In the genomic region with DNA sequence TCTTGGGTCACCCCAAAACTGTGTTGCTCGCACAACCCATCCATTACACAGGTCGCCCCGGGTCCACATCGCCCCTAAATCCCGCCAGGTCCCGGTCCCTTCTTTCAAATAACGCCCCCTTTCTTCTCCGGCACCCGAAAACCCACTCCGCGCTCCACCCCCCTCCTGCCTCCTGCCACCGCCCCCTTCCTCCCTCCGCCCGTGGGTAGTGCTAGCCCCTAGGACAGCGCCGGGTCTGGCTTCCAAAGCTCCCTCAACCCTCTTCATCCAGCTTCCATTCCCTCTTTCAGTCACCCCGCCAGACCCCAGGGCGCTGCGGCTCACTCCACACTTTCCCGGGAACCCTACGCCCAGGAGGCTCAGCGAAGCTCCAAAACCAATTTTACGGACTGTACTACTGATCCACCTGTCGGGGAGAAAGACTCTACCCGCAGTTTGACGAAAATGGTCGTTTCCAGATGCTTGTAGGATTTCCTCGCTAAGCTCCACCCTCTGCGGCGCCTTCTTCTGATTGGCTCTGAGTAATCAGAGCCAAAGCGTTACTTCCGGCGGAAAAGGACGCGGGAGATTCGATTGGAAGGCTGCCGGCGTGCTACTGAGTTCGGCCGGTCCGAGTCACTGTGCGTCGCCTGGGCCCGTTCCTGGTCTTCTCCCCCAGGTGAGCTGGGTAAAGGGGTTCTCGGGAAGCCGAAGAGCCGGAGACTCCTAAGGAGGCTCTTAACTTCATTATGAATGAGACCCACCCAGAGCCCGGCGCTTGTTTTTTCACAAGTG, we compare ENCODE assay signal across 8 cellular contexts. TPM values are rescaled to one million over a fixed set of nuclear protein-coding genes. Genes with fewer than 3 reads are reported as not detected.
DNase-seq lines count a peak whose midpoint lies in the region; ATAC-seq and TF ChIP-seq lines count a peak whose summit lies in the region.

A gene with protein sequence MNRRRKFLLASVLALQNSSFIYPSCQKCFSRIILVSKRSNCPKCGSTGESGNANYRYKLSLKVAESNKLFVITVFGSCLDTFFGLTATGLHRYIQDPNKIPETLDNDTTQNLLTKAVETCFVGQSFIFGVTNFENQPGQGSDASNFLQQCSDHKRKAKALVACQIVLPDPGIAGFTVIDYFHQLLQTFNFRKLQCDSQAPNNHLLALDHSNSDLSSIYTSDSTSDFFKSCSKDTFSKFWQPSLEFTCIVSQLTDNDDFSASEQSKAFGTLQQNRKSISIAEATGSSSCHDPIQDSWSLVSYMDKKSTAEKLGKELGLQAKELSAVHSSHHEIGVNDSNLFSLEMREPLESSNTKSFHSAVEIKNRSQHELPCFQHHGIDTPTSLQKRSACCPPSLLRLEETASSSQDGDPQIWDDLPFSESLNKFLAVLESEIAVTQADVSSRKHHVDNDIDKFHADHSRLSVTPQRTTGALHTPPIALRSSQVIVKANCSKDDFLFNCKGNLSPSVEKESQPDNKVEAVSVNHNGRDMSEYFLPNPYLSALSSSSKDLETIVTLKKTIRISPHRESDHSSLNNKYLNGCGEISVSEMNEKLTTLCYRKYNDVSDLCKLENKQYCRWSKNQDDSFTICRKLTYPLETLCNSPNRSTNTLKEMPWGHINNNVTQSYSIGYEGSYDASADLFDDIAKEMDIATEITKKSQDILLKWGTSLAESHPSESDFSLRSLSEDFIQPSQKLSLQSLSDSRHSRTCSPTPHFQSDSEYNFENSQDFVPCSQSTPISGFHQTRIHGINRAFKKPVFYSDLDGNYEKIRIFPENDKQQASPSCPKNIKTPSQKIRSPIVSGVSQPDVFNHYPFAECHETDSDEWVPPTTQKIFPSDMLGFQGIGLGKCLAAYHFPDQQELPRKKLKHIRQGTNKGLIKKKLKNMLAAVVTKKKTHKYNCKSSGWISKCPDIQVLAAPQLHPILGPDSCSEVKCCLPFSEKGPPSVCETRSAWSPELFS (plus strand): TSS at position 572 of the 774 bp plus-strand sequence. CDS start 13,003 bp downstream, outside the sequence.

- H3K27ac ChIP-seq in SK-N-MC (peak within 1 kb of the TSS; percentile 23; the same call in 1 of the 2 replicates), gastroesophageal sphincter (peak within 1 kb of the TSS; percentile 91 to 98 (median 92)), neutrophil (peak within 1 kb of the TSS; percentile 98)

- WGBS in gastroesophageal sphincter (ENCODE audit: low coverage in 1 of 2), 2 donors: 0% methylated on average over 8 to 22 of the region's 49 CpGs

- H3K36me3 ChIP-seq in SK-N-MC (ENCODE audit: insufficient read depth, low read length) (no peaks in the 10 kb centered on the region), gastroesophageal sphincter (no peaks in the 10 kb centered on the region), neutrophil (no peaks in the 10 kb centered on the region)

- peak within 1 kb of the TSS; percentile 96 for H3K27ac Mint-ChIP-seq in activated naive CD4-positive, alpha-beta T cell treated with anti-CD3 and anti-CD28 coated beads, Interleukin-2, amount 10 ng/mL, durations not matched to agents 7 days and 5 days

- peak; percentile 85 for TF ChIP-seq POLR2A in NB4 (IDR thresholded peaks at IDR 0.05; ENCODE audit: extremely low read depth, insufficient read length)
- TF ChIP-seq POLR2A in gastroesophageal sphincter (IDR thresholded peaks at IDR 0.05): peak; percentile 50 to 52

- peak within 1 kb of the TSS; percentile 75 for H3K9ac ChIP-seq in SK-N-MC (ENCODE audit: insufficient read length)

- H3K27me3 ChIP-seq in gastroesophageal sphincter: no peaks in the 10 kb centered on the region
- no peaks in the 10 kb centered on the region for H3K27me3 ChIP-seq in neutrophil

- no peaks in the 10 kb centered on the region for H3K9me3 Mint-ChIP-seq in activated naive CD4-positive, alpha-beta T cell treated with anti-CD3 and anti-CD28 coated beads, Interleukin-2, amount 10 ng/mL, durations not matched to agents 7 days and 5 days

- ATAC-seq in gastroesophageal sphincter: peak; percentile 86

- peaks cover 47% of the 10 kb centered on the region for H3K4me1 Mint-ChIP-seq in activated naive CD4-positive, alpha-beta T cell treated with anti-CD3 and anti-CD28 coated beads, Interleukin-2, amount 10 ng/mL, durations not matched to agents 7 days and 5 days

- peak within 1 kb of the TSS; percentile 74 for H3K4me3 ChIP-seq in HFF-Myc (replicated peaks; ENCODE audit: low read depth, low read length)
- peak within 1 kb of the TSS; percentile 93 for H3K4me3 ChIP-seq in NB4 (ENCODE audit: low read depth, low read length)
- peak within 1 kb of the TSS; percentile 86 for H3K4me3 ChIP-seq in SK-N-MC
- H3K4me3 ChIP-seq in gastroesophageal sphincter: peak within 1 kb of the TSS; percentile 72 to 77
- peak within 1 kb of the TSS; percentile 85 to 99 for H3K4me3 ChIP-seq in neutrophil (ENCODE audit: low read depth in 1 of 2, low read length in 1 of 2)

- no peaks in the 10 kb centered on the region for H3K27me3 Mint-ChIP-seq in activated naive CD4-positive, alpha-beta T cell treated with anti-CD3 and anti-CD28 coated beads, Interleukin-2, amount 10 ng/mL, durations not matched to agents 7 days and 5 days

- H3K9me3 ChIP-seq in SK-N-MC (ENCODE audit: low read depth, low read length) (no peaks in the 10 kb centered on the region), gastroesophageal sphincter (no peaks in the 10 kb centered on the region), neutrophil (no peaks in the 10 kb centered on the region)

- peaks cover 2% of the 10 kb centered on the region for H3K36me3 Mint-ChIP-seq in activated naive CD4-positive, alpha-beta T cell treated with anti-CD3 and anti-CD28 coated beads, Interleukin-2, amount 10 ng/mL, durations not matched to agents 7 days and 5 days

- DNase-seq in GM03348 (ENCODE audit: low spot score) (peak; percentile 96), HFF-Myc (ENCODE audit: extremely low read depth, low read depth) (peak; percentile 97), NB4 (ENCODE audit: low read depth) (peak; percentile 99), SK-N-MC (ENCODE audit: low read depth, low spot score) (peak; percentile 96), superior temporal gyrus (ENCODE audit: extremely low spot score) (peak; percentile 99)
- DNase-seq in activated naive CD4-positive, alpha-beta T cell treated with anti-CD3 and anti-CD28 coated beads, Interleukin-2, amount 10 ng/mL, durations not matched to agents 7 days and 5 days: peak; percentile 98

- CTCF ChIA-PET in activated naive CD4-positive, alpha-beta T cell treated with anti-CD3 and anti-CD28 coated beads, Interleukin-2, amount 10 ng/mL, durations not matched to agents 7 days and 5 days (lab: Charles Lee): interaction anchor here (0.8 to 4.2 kb wide), 7 partner anchors 34 to 349 kb away, joined by 3 to 33 read pairs (median 5); no protein-coding TSS in a partner anchor

- no peak for TF ChIP-seq CTCF in HFF-Myc (IDR thresholded peaks at IDR 0.05; ENCODE audit: low read depth, low read length, missing control alignments)
- no peak for TF ChIP-seq CTCF in NB4 (IDR thresholded peaks at IDR 0.05; ENCODE audit: low read depth, low read length)
- TF ChIP-seq CTCF in gastroesophageal sphincter (IDR thresholded peaks at IDR 0.05): peak in 2 of 4 experiments; percentile 11 to 17
- TF ChIP-seq CTCF in neutrophil (IDR thresholded peaks at IDR 0.05): peak; percentile 50

- TF ChIP-seq EP300 in gastroesophageal sphincter (IDR thresholded peaks at IDR 0.05): no peak

- peak within 1 kb of the TSS; percentile 90 for H3K4me3 Mint-ChIP-seq in activated naive CD4-positive, alpha-beta T cell treated with anti-CD3 and anti-CD28 coated beads, Interleukin-2, amount 10 ng/mL, durations not matched to agents 7 days and 5 days

- peaks cover 3 to 31% (median 13%) of the 10 kb centered on the region in 3 donors for H3K4me1 ChIP-seq in gastroesophageal sphincter
- peaks cover 55 to 57% of the 10 kb centered on the region in 2 experiments for H3K4me1 ChIP-seq in neutrophil (ENCODE audit: control insufficient read depth in 1 of 2, insufficient read depth in 1 of 2, low read depth in 1 of 2, low read length in 1 of 2)

RNA-seq across cellular contexts. Expression of the gene that starts here (rescaled TPM):
- total RNA-seq in gastroesophageal sphincter: 1 to 10 TPM in 2 of 4 donors, under 1 TPM in 2; 0.31 to 2.3 (median 1.0) TPM

Comparison
In these comparisons a context has a peak if more than half of its experiments do, and no peak if none do; other contexts are left out.
1. Peak in every context shown above with its lines: DNase-seq, ATAC-seq, H3K4me3 ChIP-seq and H3K27ac ChIP-seq.
2. H3K27ac ChIP-seq: peak in every context shown above with its lines; median percentile 98 in neutrophil; 92 in gastroesophageal sphincter; 23 in SK-N-MC.